ENCODE assay signal across 10 cellular contexts in the genomic region with DNA sequence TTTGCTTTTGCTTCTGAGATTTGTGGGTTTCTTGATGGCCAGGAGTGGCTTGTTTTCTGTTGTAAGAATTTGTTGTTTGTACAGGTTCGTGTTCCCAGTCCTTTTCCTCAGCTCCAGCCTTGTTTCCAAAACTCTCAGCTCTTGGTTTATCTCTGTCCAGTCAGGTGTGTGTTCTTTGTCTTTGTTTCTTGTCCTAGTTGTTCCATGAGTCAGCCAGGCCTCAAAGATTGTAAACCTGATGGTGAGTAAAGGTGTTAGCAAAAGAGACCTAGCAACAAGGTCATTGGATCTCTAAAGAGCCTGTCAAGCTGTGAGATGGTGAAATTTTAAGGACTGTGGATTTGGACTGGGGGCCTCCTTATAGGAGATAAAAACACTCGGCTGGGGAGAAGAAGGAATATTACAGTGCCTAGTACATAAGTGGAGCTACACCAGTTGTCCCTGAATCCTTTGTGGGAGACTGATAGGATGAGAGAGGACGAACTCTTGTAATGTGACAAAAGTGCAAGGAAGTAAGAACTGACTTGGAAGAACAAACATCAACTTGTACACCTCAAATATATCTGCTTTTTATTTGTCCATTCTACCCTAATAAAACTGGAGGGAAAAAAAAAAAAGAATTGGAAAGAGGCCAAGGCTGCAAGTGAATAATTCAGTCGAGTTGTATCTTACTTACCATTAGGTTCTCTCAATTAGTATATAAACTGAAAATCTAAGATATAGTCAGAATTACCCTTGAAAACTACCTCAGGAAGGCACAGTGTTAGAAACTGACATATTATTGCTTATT. TPM values are rescaled to one million over a fixed set of nuclear protein-coding genes. Genes with fewer than 3 reads are reported as not detected.
DNase-seq lines count a peak whose midpoint lies in the region; ATAC-seq and TF ChIP-seq lines count a peak whose summit lies in the region.
"Had no signal": no experiment of that assay in that cellular context is flagged by ENCODE, and none has a peak within 500 bp of the region (broad histone marks: within the 10 kb centered on the region; RNA-seq: fewer than 3 reads in every experiment).

No MANE protein-coding gene starts in this region.

- CTCF ChIA-PET in WTC11 (lab: Charles Lee): interaction anchor here (0.5 to 4.3 kb wide), 7 partner anchors 9 to 337 kb away, joined by 3 to 20 read pairs (median 4); no protein-coding TSS in a partner anchor

- DNase-seq in activated CD4-positive, alpha-beta T cell treated with anti-CD3 and anti-CD28 coated beads, Interleukin-2, amount 10 ng/mL, durations not matched to agents 24 days and 14 days: no peak
- DNase-seq in activated CD4-positive, alpha-beta T cell treated with anti-CD3 and anti-CD28 coated beads for 1 hour: no peak
- DNase-seq in WTC11 (ENCODE audit: low spot score): no peak
- DNase-seq in hepatocyte (ENCODE audit: low spot score): peak; percentile 56
- no peak for DNase-seq in stimulated activated naive CD8-positive, alpha-beta T cell treated with anti-CD3 and anti-CD28 coated beads, Interleukin-15, amount 100 ng/mL, for 72 hours
- no peak for DNase-seq in occipital lobe (lab: John Stamatoyannopoulos, UW)
- DNase-seq in DMS79 treated with DMSO at 0.1 percent for 48 hours (lab: John Stamatoyannopoulos, UW): no peak
- DNase-seq in NCI-H345 (lab: John Stamatoyannopoulos, UW): no peak
- DNase-seq: cerebellar nuclear complex, NCI-H1694 had no signal

- H3K4me3 Mint-ChIP-seq in activated CD4-positive, alpha-beta T cell treated with anti-CD3 and anti-CD28 coated beads, Interleukin-2, amount 10 ng/mL, durations not matched to agents 24 days and 14 days: peak overlapping the region; percentile 4
- H3K4me3 Mint-ChIP-seq in WTC11: no peak overlapping the region
- peak overlapping the region; percentile 18 to 42 for H3K4me3 Mint-ChIP-seq in stimulated activated naive CD8-positive, alpha-beta T cell treated with anti-CD3 and anti-CD28 coated beads, Interleukin-15, amount 100 ng/mL, for 72 hours

- no peak overlapping the region for H2AFZ ChIP-seq in hepatocyte

- peaks cover 5% of the 10 kb centered on the region for H3K27me3 Mint-ChIP-seq in activated CD4-positive, alpha-beta T cell treated with anti-CD3 and anti-CD28 coated beads, Interleukin-2, amount 10 ng/mL, durations not matched to agents 24 days and 14 days
- no peaks in the 10 kb centered on the region for H3K27me3 Mint-ChIP-seq in WTC11 (ENCODE audit: low read depth)
- no peaks in the 10 kb centered on the region for H3K27me3 Mint-ChIP-seq in stimulated activated naive CD8-positive, alpha-beta T cell treated with anti-CD3 and anti-CD28 coated beads, Interleukin-15, amount 100 ng/mL, for 72 hours

- ATAC-seq in WTC11: no peak
- no peak for ATAC-seq in stimulated activated naive CD8-positive, alpha-beta T cell treated with anti-CD3 and anti-CD28 coated beads, Interleukin-15, amount 100 ng/mL, for 72 hours

- H3K9me3 ChIP-seq in hepatocyte (ENCODE audit: low read depth): no peaks in the 10 kb centered on the region

- 63% methylated on average over 4 of the region's 4 CpGs for WGBS in hepatocyte (ENCODE audit: low lambda C conversion rate, missing lambda C conversion rate)

- H3K4me2 ChIP-seq in hepatocyte: no peak overlapping the region

- intact Hi-C loops in activated CD4-positive, alpha-beta T cell treated with anti-CD3 and anti-CD28 coated beads, Interleukin-2, amount 10 ng/mL, durations not matched to agents 24 days and 14 days (cut with micrococcal nuclease): loop anchor here (1.0 to 10.0 kb wide), 8 partner anchors 127 to 866 kb away; a partner anchor contains a TSS

- no peaks in the 10 kb centered on the region for H4K20me1 ChIP-seq in hepatocyte (ENCODE audit: insufficient read depth, poor library complexity, severe bottlenecking)

- POLR2A ChIA-PET in WTC11 (lab: Charles Lee): no interaction called here

- no peak for TF ChIP-seq CTCF in WTC11 (IDR thresholded peaks at IDR 0.05)
- no peak for TF ChIP-seq CTCF in hepatocyte (IDR thresholded peaks at IDR 0.05; ENCODE audit: poor library complexity)

- no peaks in the 10 kb centered on the region for H3K27me3 ChIP-seq in hepatocyte

- no peak overlapping the region for H3K4me3 ChIP-seq in hepatocyte

- peaks cover 59% of the 10 kb centered on the region for H3K4me1 Mint-ChIP-seq in activated CD4-positive, alpha-beta T cell treated with anti-CD3 and anti-CD28 coated beads, Interleukin-2, amount 10 ng/mL, durations not matched to agents 24 days and 14 days
- H3K4me1 Mint-ChIP-seq in WTC11: peaks cover 57% of the 10 kb centered on the region
- peaks cover 85% of the 10 kb centered on the region for H3K4me1 Mint-ChIP-seq in stimulated activated naive CD8-positive, alpha-beta T cell treated with anti-CD3 and anti-CD28 coated beads, Interleukin-15, amount 100 ng/mL, for 72 hours

- peaks cover 10% of the 10 kb centered on the region for H3K4me1 ChIP-seq in hepatocyte (ENCODE audit: insufficient read depth)

- H3K9me2 ChIP-seq in hepatocyte (replicated peaks; ENCODE audit: insufficient read depth): no peaks in the 10 kb centered on the region

- no peaks in the 10 kb centered on the region for H3K9me3 Mint-ChIP-seq in activated CD4-positive, alpha-beta T cell treated with anti-CD3 and anti-CD28 coated beads, Interleukin-2, amount 10 ng/mL, durations not matched to agents 24 days and 14 days
- no peaks in the 10 kb centered on the region for H3K9me3 Mint-ChIP-seq in WTC11
- no peaks in the 10 kb centered on the region for H3K9me3 Mint-ChIP-seq in stimulated activated naive CD8-positive, alpha-beta T cell treated with anti-CD3 and anti-CD28 coated beads, Interleukin-15, amount 100 ng/mL, for 72 hours

- H3K36me3 Mint-ChIP-seq in activated CD4-positive, alpha-beta T cell treated with anti-CD3 and anti-CD28 coated beads, Interleukin-2, amount 10 ng/mL, durations not matched to agents 24 days and 14 days (ENCODE audit: low read depth): peaks cover 4% of the 10 kb centered on the region
- H3K36me3 Mint-ChIP-seq in WTC11: peaks cover 23% of the 10 kb centered on the region

- peaks cover 3% of the 10 kb centered on the region for H3K79me2 ChIP-seq in hepatocyte

- no peaks in the 10 kb centered on the region for H3K36me3 ChIP-seq in hepatocyte (replicated peaks; ENCODE audit: insufficient read depth, low read depth)

- H3K27ac ChIP-seq in hepatocyte: peak overlapping the region; percentile 74

- H3K27ac Mint-ChIP-seq in activated CD4-positive, alpha-beta T cell treated with anti-CD3 and anti-CD28 coated beads, Interleukin-2, amount 10 ng/mL, durations not matched to agents 24 days and 14 days: peak overlapping the region; percentile 1
- H3K27ac Mint-ChIP-seq in WTC11: peak overlapping the region; percentile 20; the same call in 1 of the 2 replicates
- H3K27ac Mint-ChIP-seq in stimulated activated naive CD8-positive, alpha-beta T cell treated with anti-CD3 and anti-CD28 coated beads, Interleukin-15, amount 100 ng/mL, for 72 hours: peak overlapping the region; percentile 85 to 97

TF ChIP-seq in WTC11, 78 proteins besides CTCF, POLR2A, EP300 and RAD21 (continues in another document):
- TF ChIP-seq CREB1 (CRISPR knock-in tag; IDR thresholded peaks at IDR 0.05) (no peak), NFATC4 (CRISPR knock-in tag; IDR thresholded peaks at IDR 0.05) (no peak), CREM (CRISPR knock-in tag; IDR thresholded peaks at IDR 0.05) (no peak), SMAD3 (CRISPR knock-in tag; IDR thresholded peaks at IDR 0.05; ENCODE audit: borderline replicate concordance) (no peak), MYBL2 (CRISPR knock-in tag; IDR thresholded peaks at IDR 0.05) (no peak)
- TF ChIP-seq, protein P1, sequence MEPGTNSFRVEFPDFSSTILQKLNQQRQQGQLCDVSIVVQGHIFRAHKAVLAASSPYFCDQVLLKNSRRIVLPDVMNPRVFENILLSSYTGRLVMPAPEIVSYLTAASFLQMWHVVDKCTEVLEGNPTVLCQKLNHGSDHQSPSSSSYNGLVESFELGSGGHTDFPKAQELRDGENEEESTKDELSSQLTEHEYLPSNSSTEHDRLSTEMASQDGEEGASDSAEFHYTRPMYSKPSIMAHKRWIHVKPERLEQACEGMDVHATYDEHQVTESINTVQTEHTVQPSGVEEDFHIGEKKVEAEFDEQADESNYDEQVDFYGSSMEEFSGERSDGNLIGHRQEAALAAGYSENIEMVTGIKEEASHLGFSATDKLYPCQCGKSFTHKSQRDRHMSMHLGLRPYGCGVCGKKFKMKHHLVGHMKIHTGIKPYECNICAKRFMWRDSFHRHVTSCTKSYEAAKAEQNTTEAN (CRISPR knock-in tag; IDR thresholded peaks at IDR 0.05): no peak
- TF ChIP-seq, protein P2, sequence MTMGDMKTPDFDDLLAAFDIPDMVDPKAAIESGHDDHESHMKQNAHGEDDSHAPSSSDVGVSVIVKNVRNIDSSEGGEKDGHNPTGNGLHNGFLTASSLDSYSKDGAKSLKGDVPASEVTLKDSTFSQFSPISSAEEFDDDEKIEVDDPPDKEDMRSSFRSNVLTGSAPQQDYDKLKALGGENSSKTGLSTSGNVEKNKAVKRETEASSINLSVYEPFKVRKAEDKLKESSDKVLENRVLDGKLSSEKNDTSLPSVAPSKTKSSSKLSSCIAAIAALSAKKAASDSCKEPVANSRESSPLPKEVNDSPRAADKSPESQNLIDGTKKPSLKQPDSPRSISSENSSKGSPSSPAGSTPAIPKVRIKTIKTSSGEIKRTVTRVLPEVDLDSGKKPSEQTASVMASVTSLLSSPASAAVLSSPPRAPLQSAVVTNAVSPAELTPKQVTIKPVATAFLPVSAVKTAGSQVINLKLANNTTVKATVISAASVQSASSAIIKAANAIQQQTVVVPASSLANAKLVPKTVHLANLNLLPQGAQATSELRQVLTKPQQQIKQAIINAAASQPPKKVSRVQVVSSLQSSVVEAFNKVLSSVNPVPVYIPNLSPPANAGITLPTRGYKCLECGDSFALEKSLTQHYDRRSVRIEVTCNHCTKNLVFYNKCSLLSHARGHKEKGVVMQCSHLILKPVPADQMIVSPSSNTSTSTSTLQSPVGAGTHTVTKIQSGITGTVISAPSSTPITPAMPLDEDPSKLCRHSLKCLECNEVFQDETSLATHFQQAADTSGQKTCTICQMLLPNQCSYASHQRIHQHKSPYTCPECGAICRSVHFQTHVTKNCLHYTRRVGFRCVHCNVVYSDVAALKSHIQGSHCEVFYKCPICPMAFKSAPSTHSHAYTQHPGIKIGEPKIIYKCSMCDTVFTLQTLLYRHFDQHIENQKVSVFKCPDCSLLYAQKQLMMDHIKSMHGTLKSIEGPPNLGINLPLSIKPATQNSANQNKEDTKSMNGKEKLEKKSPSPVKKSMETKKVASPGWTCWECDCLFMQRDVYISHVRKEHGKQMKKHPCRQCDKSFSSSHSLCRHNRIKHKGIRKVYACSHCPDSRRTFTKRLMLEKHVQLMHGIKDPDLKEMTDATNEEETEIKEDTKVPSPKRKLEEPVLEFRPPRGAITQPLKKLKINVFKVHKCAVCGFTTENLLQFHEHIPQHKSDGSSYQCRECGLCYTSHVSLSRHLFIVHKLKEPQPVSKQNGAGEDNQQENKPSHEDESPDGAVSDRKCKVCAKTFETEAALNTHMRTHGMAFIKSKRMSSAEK (CRISPR knock-in tag; IDR thresholded peaks at IDR 0.05; ENCODE audit: borderline replicate concordance): no peak

RNA-seq across cellular contexts. Expression of a gene that starts 37.1 kb away (rescaled TPM):
- 0.68 and 0.85 TPM in 2 replicates for total RNA-seq in activated CD4-positive, alpha-beta T cell treated with anti-CD3 and anti-CD28 coated beads, Interleukin-2, amount 10 ng/mL, durations not matched to agents 24 days and 14 days
- 78.8 to 83.6 TPM (median 82.4 TPM) in 3 replicates for total RNA-seq in WTC11 (2021)
- total RNA-seq in hepatocyte: 51.4 and 64.8 TPM in 2 replicates
- 16.7 and 19.0 TPM in 2 replicates for polyA plus RNA-seq in hepatocyte
- total RNA-seq in occipital lobe: 32.6 TPM

Comparison
In these comparisons a context has a peak if more than half of its experiments do, and no peak if none do; other contexts are left out.
1. H3K27ac Mint-ChIP-seq: peak in every context shown above with its lines; median percentile 91 in stimulated activated naive CD8-positive, alpha-beta T cell treated with anti-CD3 and anti-CD28 coated beads, Interleukin-15, amount 100 ng/mL, for 72 hours; 20 in WTC11; 1 in activated CD4-positive, alpha-beta T cell treated with anti-CD3 and anti-CD28 coated beads, Interleukin-2, amount 10 ng/mL, durations not matched to agents 24 days and 14 days.
2. RNA of a gene that starts 37.1 kb away (total RNA-seq): 78.8 to 83.6 TPM in WTC11, 51.4 to 64.8 TPM in hepatocyte and 32.6 TPM in occipital lobe (single experiment); 0.68 to 0.85 TPM in activated CD4-positive, alpha-beta T cell treated with anti-CD3 and anti-CD28 coated beads, Interleukin-2, amount 10 ng/mL, durations not matched to agents 24 days and 14 days; every median in the first group is over 10 times any median in the second.